2 cellular contexts compared by ENCODE assay signal in the genomic region with DNA sequence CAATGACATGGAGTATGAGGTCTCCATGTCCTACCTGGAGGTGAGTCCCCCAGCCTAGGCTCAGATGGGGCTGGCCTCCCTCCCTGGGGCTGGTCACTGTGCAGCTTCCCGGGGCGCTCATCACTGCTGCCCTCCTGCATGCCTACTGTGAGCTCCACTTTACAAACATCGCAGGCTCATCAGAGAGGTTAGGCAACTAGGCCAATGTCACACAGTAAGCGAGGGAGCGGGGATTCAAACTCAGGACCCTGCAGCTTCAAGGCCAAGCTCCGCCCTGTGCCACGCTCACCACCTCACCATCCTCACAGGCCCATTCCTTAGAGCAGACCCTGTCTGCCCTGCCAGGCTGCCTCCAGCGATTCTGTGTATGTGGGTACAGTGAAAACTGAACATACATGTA.
TF ChIP-seq lines count a peak whose summit lies in the region.

No MANE protein-coding gene starts in this region.

TF ChIP-seq in A549, 52 proteins besides CTCF, POLR2A, EP300 and RAD21:
- TF ChIP-seq ZFP36 (IDR thresholded peaks at IDR 0.05; ENCODE audit: borderline replicate concordance, partially characterized antibody), result peak; percentile 60
- no peak for TF ChIP-seq KDM1A (IDR thresholded peaks at IDR 0.05; ENCODE audit: low read depth)

TF ChIP-seq in K562, 482 proteins besides CTCF, POLR2A, EP300 and RAD21:
- TF ChIP-seq NUFIP1 (IDR thresholded peaks at IDR 0.05; ENCODE audit: partially characterized antibody) (no peak), ZFP36 (IDR thresholded peaks at IDR 0.05; ENCODE audit: low read depth, low read length, partially characterized antibody) (peak; percentile 54), RBM25 (IDR thresholded peaks at IDR 0.05; ENCODE audit: low read depth, low read length, severe bottlenecking) (peak; percentile 71), BCOR (IDR thresholded peaks at IDR 0.05) (peak; percentile 62), MCM5 (IDR thresholded peaks at IDR 0.05; ENCODE audit: low read depth) (no peak), CSDE1 (IDR thresholded peaks at IDR 0.05) (no peak), KDM1A (IDR thresholded peaks at IDR 0.05) (peak in 1 of 2 experiments; percentile 23; a peak in 1 of 4 replicates)
